8 cellular contexts compared by ENCODE assay signal in the genomic region with DNA sequence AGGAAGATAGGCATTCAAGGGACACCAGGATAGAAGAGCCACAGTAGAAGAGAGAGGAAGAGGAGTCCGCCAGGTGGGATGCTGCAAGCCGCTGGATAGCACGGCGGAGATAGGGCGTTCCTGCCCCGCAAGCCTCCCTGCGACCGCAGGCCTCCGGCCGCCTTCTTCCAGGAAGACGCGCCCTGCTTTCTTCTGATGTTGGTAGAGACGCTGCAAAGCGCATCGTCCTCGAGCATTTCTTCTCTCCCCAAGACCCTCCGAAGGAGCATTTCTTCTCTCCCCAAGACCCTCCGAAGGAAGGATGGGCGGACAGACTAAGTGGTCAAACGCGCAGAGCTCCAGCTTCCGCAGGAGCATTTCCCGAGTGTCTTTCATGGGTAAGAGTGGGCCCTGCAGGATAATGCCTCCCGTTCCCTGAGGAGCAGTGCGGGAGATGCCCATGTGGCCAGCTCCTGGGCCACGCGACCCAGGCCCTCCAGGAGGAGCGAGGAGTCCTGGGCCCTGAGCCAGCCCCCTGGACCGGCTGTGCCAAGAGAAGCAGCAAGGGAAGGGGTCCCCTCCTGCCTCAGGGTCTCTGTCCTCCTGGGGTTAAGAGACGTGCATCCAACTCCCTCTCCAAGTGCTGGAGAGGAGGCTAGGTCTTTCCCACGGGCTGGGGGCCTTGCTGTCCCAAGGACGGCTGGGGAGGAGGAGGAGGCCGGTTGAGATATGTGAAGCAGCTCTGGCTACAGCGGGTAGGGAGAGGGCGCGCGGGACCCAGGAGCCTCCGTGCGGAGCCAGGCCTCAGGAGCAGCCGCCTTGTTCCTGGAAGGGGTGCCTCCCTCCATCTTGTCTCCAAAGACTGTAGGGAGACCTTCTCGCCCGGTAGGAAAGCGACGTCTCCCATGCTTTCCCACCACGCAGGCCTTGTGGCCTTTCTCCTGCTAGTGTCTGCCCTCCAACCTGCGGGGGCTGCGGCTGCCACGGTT.
A peak's percentile ranks its signal among the peaks of the same experiment; 100 is the strongest.
DNase-seq lines count a peak whose midpoint lies in the region; ATAC-seq, FAIRE-seq and TF ChIP-seq lines count a peak whose summit lies in the region.
"Not testable (repeated sequence)": the region's sequence is repeated elsewhere in the genome, so short reads cannot be mapped to it uniquely, and the experiment has no call there.

No MANE protein-coding gene starts in this region.

- H3K27me3 Mint-ChIP-seq in WTC11 (ENCODE audit: low read depth) (peaks cover 33% of the 10 kb centered on the region), neural progenitor cell (ENCODE audit: insufficient read depth, low read depth) (peaks cover 12% of the 10 kb centered on the region)
- not testable (repeated sequence) for H3K27me3 Mint-ChIP-seq in activated naive CD8-positive, alpha-beta T cell

- TF ChIP-seq CTCF in WTC11 (IDR thresholded peaks at IDR 0.05); H1 (IDR thresholded peaks at IDR 0.05; ENCODE audit: control extremely low read depth in 1 of 3, insufficient read depth in 1 of 3, low read depth in 1 of 3, low read length in 3 of 3); HepG2 (CRISPR knock-in tag; IDR thresholded peaks at IDR 0.05); neural progenitor cell (IDR thresholded peaks at IDR 0.05); upper lobe of left lung (IDR thresholded peaks at IDR 0.05): not testable (repeated sequence)

- H3K56ac ChIP-seq in H1 (replicated peaks; ENCODE audit: insufficient read length, low read depth, low read length), result not testable (repeated sequence)

- H3K9me3 ChIP-seq in H1 (ENCODE audit: insufficient read depth in 2 of 2, low read depth in 1 of 2, low read length in 1 of 2); HepG2 (ENCODE audit: low read length); neural progenitor cell (ENCODE audit: low read depth); upper lobe of left lung: not testable (repeated sequence)

- H3K36me3 ChIP-seq in H1 (ENCODE audit: control insufficient read depth in 2 of 4, insufficient read depth in 4 of 4, low read length in 3 of 4); HepG2 (replicated peaks in 1 of 2; ENCODE audit: control insufficient read depth in 1 of 2, insufficient read depth in 2 of 2, low read length in 2 of 2); neural progenitor cell; upper lobe of left lung: not testable (repeated sequence)

- H3K27me3 ChIP-seq in H1 (replicated peaks in 1 of 4; ENCODE audit: control insufficient read depth in 3 of 4, extremely low read depth in 1 of 4, insufficient read depth in 3 of 4, low read length in 3 of 4) (peaks cover 1 to 27% (median 11%) of the 10 kb centered on the region in 4 experiments; a peak in 6 of 7 replicates), neural progenitor cell (peaks cover 43% of the 10 kb centered on the region), upper lobe of left lung (peaks cover 0 to 10% (median 3%) of the 10 kb centered on the region in 4 donors)
- not testable (repeated sequence) for H3K27me3 ChIP-seq in HepG2 (ENCODE audit: control insufficient read depth in 1 of 2, insufficient read depth in 2 of 2, low read length in 2 of 2)

- H4K91ac ChIP-seq in H1 (replicated peaks; ENCODE audit: insufficient read length, low read length), result not testable (repeated sequence)

- TF ChIP-seq POLR2A in H1 (IDR thresholded peaks at IDR 0.05; ENCODE audit: control extremely low read depth in 1 of 2, low read depth in 2 of 2, low read length in 2 of 2); HepG2 (IDR thresholded peaks at IDR 0.05; ENCODE audit: insufficient read depth in 1 of 2, low read depth in 2 of 2, low read length in 2 of 2); upper lobe of left lung (IDR thresholded peaks at IDR 0.05): not testable (repeated sequence)

- H2BK15ac ChIP-seq in H1 (ENCODE audit: low read length), result not testable (repeated sequence)

- H3K23me2 ChIP-seq in H1 (ENCODE audit: low read depth, low read length), result not testable (repeated sequence)

- H3K4me3 ChIP-seq in H1 (ENCODE audit: extremely low read depth in 1 of 4, insufficient read depth in 2 of 4, low read depth in 3 of 4, low read length in 4 of 4) (peak overlapping the region; percentile 26 to 57 (median 48); a peak in 7 of 8 replicates), iPS-11a (ENCODE audit: low read depth, low read length) (peak overlapping the region; percentile 4), neural progenitor cell (peak overlapping the region; percentile 22)
- not testable (repeated sequence) for H3K4me3 ChIP-seq in HepG2 (replicated peaks in 1 of 3; ENCODE audit: insufficient read depth in 1 of 3, low read depth in 2 of 3, low read length in 3 of 3); upper lobe of left lung

- H2BK120ac ChIP-seq in H1 (replicated peaks; ENCODE audit: low read depth, low read length), result not testable (repeated sequence)

- not testable (repeated sequence) for H2BK12ac ChIP-seq in H1 (ENCODE audit: low read depth, low read length)

- H4K8ac ChIP-seq in H1 (ENCODE audit: extremely low read depth, insufficient read depth, low read length), result peak overlapping the region; percentile 93

- not testable (repeated sequence) for FAIRE-seq in H1 (lab: Jason Lieb, UNC); HepG2 (lab: Jason Lieb, UNC)

- H3K4me1 Mint-ChIP-seq in WTC11, result peaks cover 41% of the 10 kb centered on the region
- H3K4me1 Mint-ChIP-seq in activated naive CD8-positive, alpha-beta T cell (ENCODE audit: low read depth); neural progenitor cell: not testable (repeated sequence)

- peak overlapping the region; percentile 63 to 66 for H3K4me2 ChIP-seq in H1 (ENCODE audit: insufficient read depth in 1 of 2, low read depth in 2 of 2, low read length in 2 of 2)
- not testable (repeated sequence) for H3K4me2 ChIP-seq in HepG2 (ENCODE audit: low read depth, low read length)
- H3K4me2 ChIP-seq in neural progenitor cell, result peak overlapping the region; percentile 76

- 0 out of 2 replicates have a peak overlapping the region, but pooled peaks have one; percentile 0 for H2BK5ac ChIP-seq in H1 (ENCODE audit: low read depth, low read length)

- not testable (repeated sequence) for H3K79me2 ChIP-seq in H1 (ENCODE audit: control insufficient read depth in 1 of 2, insufficient read depth in 2 of 2, low read length in 2 of 2); HepG2 (ENCODE audit: insufficient read depth, low read length); neural progenitor cell (ENCODE audit: low read depth)

- peak overlapping the region in 3 of 4 experiments; percentile 14 to 38 (median 34); a peak in 3 of 7 replicates for H3K9ac ChIP-seq in H1 (replicated peaks in 1 of 4; ENCODE audit: extremely low read depth in 1 of 4, low read depth in 3 of 4, low read length in 3 of 4)
- H3K9ac ChIP-seq in HepG2 (ENCODE audit: insufficient read depth, low read depth, low read length); neural progenitor cell: not testable (repeated sequence)

- H3K4me1 ChIP-seq in H1 (replicated peaks in 1 of 4; ENCODE audit: control insufficient read depth in 3 of 4, insufficient read depth in 4 of 4, low read length in 3 of 4) (peaks cover 0 to 10% (median 6%) of the 10 kb centered on the region in 4 experiments; a peak in 5 of 7 replicates), neural progenitor cell (peaks cover 11% of the 10 kb centered on the region)
- not testable (repeated sequence) for H3K4me1 ChIP-seq in HepG2 (ENCODE audit: insufficient read depth, low read length); upper lobe of left lung

- H3K9me3 Mint-ChIP-seq in WTC11; activated naive CD8-positive, alpha-beta T cell (ENCODE audit: low read depth); neural progenitor cell: not testable (repeated sequence)

- peak; percentile 20 for DNase-seq in G401 (ENCODE audit: low spot score)
- DNase-seq in WTC11 (ENCODE audit: low spot score), result peak; percentile 54
- peak in 1 of 2 experiments; percentile 73 for DNase-seq in H1 (ENCODE audit: low read depth in 1 of 2, low spot score in 2 of 2)
- not testable (repeated sequence) for DNase-seq in HepG2 (ENCODE audit: low spot score); neural progenitor cell (ENCODE audit: low spot score)
- peak in 1 of 2 donors; percentile 58 for DNase-seq in upper lobe of left lung

- not testable (repeated sequence) for H3K4ac ChIP-seq in H1 (replicated peaks; ENCODE audit: insufficient read length, low read depth, low read length)

- POLR2A ChIA-PET in WTC11 (lab: Charles Lee); HepG2 (lab: Yijun Ruan, JAX): not testable (repeated sequence)
- POLR2A ChIA-PET in H1 (lab: Charles Lee; ENCODE audit: partially characterized antibody), result interaction anchor here (0.8 to 0.9 kb wide), 2 partner anchors 25 to 321 kb away, joined by 3 read pairs; no protein-coding TSS in a partner anchor

- CTCF ChIA-PET in WTC11 (lab: Charles Lee); H1 (lab: Charles Lee; ENCODE audit: partially characterized antibody); HepG2 (lab: Yijun Ruan, JAX; ENCODE audit: low intra/inter-chr PET ratio, low total read pairs): not testable (repeated sequence)

- not testable (repeated sequence) for H3K27ac Mint-ChIP-seq in WTC11; activated naive CD8-positive, alpha-beta T cell; neural progenitor cell

- WGBS in H1 (ENCODE audit: extremely low coverage in 1 of 2, insufficient coverage in 1 of 2, insufficient read length in 1 of 2, insufficient replicate concordance in 2 of 2, low coverage in 1 of 2, low lambda C conversion rate in 2 of 2, missing lambda C conversion rate in 1 of 2), 2 experiments, result 18% methylated on average over 33 of the region's 48 CpGs; no CpG with 5 or more reads in 1 of the 2 experiments
- WGBS in HepG2 (ENCODE audit: low lambda C conversion rate), result 94% methylated on average over 31 of the region's 48 CpGs
- 39 to 64% methylated on average over 26 to 32 of the region's 48 CpGs for WGBS in upper lobe of left lung, 2 donors

- not testable (repeated sequence) for H3K23ac ChIP-seq in H1 (ENCODE audit: insufficient read length)

- intact Hi-C loops in HepG2 (cut with micrococcal nuclease; ENCODE audit: unreplicated experiment), result not testable (repeated sequence)

- not testable (repeated sequence) for H3K18ac ChIP-seq in H1 (ENCODE audit: extremely low read depth, low read length)

- not testable (repeated sequence) for H3K14ac ChIP-seq in H1 (ENCODE audit: insufficient read length)

- not testable (repeated sequence) for TF ChIP-seq RAD21 in H1 (IDR thresholded peaks at IDR 0.05 in 1 of 2, conservative IDR thresholded peaks at IDR 0.05 in 1 of 2; ENCODE audit: low read depth in 2 of 2, low read length in 2 of 2); HepG2 (CRISPR knock-in tag; IDR thresholded peaks at IDR 0.05)

- H3K36me3 Mint-ChIP-seq in WTC11; activated naive CD8-positive, alpha-beta T cell; neural progenitor cell: not testable (repeated sequence)

- H3K79me1 ChIP-seq in H1 (ENCODE audit: low read depth, low read length), result not testable (repeated sequence)

- ATAC-seq in WTC11, result peak; percentile 58
- ATAC-seq in HepG2, result peak; percentile 29; the same call in 2 of the 3 replicates
- peak; percentile 21 to 34 for ATAC-seq in upper lobe of left lung (ENCODE audit: low FRiP score in 2 of 2)

- not testable (repeated sequence) for TF ChIP-seq EP300 in H1 (IDR thresholded peaks at IDR 0.05; ENCODE audit: borderline replicate concordance in 1 of 2, low read depth in 2 of 2, low read length in 2 of 2); HepG2 (IDR thresholded peaks at IDR 0.05; ENCODE audit: low read depth in 2 of 2, low read length in 2 of 2); HepG2 (CRISPR knock-in tag; IDR thresholded peaks at IDR 0.05; ENCODE audit: borderline replicate concordance); upper lobe of left lung (IDR thresholded peaks at IDR 0.05)

- not testable (repeated sequence) for H3K27ac ChIP-seq in H1 (ENCODE audit: low read depth, low read length); HepG2 (ENCODE audit: extremely low read length, insufficient read depth, low read length); neural progenitor cell; upper lobe of left lung

- H4K5ac ChIP-seq in H1 (ENCODE audit: insufficient read length, low read depth, low read length), result not testable (repeated sequence)

- H2AK5ac ChIP-seq in H1 (ENCODE audit: low read depth, low read length), result not testable (repeated sequence)

- peak overlapping the region; percentile 5; the same call in 1 of the 2 replicates for H2AFZ ChIP-seq in H1 (ENCODE audit: low read length)
- not testable (repeated sequence) for H2AFZ ChIP-seq in HepG2 (ENCODE audit: low read length); neural progenitor cell (replicated peaks)

- peaks cover 18% of the 10 kb centered on the region for H3F3A ChIP-seq in neural progenitor cell (ENCODE audit: low read depth)

- H3K4me3 Mint-ChIP-seq in WTC11, result peak overlapping the region; percentile 75
- H3K4me3 Mint-ChIP-seq in activated naive CD8-positive, alpha-beta T cell, result peak overlapping the region; percentile 64
- H3K4me3 Mint-ChIP-seq in neural progenitor cell, result not testable (repeated sequence)

- H2BK20ac ChIP-seq in H1 (ENCODE audit: low read length), result not testable (repeated sequence)

- BruUV-seq in HepG2 (replicated peaks; lab: Mats Ljungman, UMichigan), result not testable (repeated sequence)

- H4K20me1 ChIP-seq in H1 (replicated peaks in 1 of 2; ENCODE audit: control insufficient read depth in 1 of 2, insufficient read depth in 2 of 2, low read length in 2 of 2); HepG2 (ENCODE audit: insufficient read depth, low read length); neural progenitor cell (ENCODE audit: low read depth): not testable (repeated sequence)

- in situ Hi-C loops in G401 (cut with HindIII; ENCODE audit: low sequenced_read_pairs); HepG2 (cut with HindIII; ENCODE audit: extremely low pct_ligation_motif_present, low pct_unique_long_range_greater_than_20kb): not testable (repeated sequence)
